1 cellular context compared by ENCODE assay signal in genomic region chr2:222797871-222798270, GRCh38.
TF ChIP-seq lines count a peak whose summit lies in the region.

No MANE protein-coding gene starts in this region.

TF ChIP-seq in HepG2, 621 proteins besides CTCF, POLR2A, EP300 and RAD21:
- TF ChIP-seq RNF219 (CRISPR knock-in tag; IDR thresholded peaks at IDR 0.05) (0 out of 2 replicates have a peak, but pooled peaks have one; percentile 42), TSC22D2 (CRISPR knock-in tag; IDR thresholded peaks at IDR 0.05; ENCODE audit: borderline replicate concordance) (no peak), ATF4 (CRISPR knock-in tag; IDR thresholded peaks at IDR 0.05) (0 out of 4 replicates have a peak, but pooled peaks of 1 of the 2 experiments have one; percentile 13), KDM5B (CRISPR knock-in tag; IDR thresholded peaks at IDR 0.05; ENCODE audit: borderline replicate concordance) (no peak)
